Comparison of ENCODE assay signal across 9 cellular contexts in the genomic region with DNA sequence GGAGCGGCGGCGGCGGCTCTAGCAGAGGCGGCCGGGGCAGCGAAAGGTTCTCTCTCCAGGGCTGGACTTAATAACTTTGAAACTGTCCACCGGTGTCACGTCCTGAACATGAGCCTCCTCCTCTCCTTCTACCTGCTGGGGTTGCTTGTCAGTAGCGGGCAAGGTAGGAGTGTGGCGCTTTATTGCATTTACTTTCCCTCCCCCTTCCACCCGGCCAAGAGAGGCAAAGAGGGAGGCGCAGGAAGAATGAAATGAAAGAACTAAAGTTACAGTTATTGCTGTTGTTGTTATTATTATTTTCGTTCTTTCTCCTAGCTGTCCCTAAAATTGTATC. TPM values are rescaled to one million over a fixed set of nuclear protein-coding genes. Genes with fewer than 3 reads are reported as not detected.
A peak's percentile ranks its signal among the peaks of the same experiment; 100 is the strongest.
DNase-seq lines count a peak whose midpoint lies in the region; ATAC-seq and TF ChIP-seq lines count a peak whose summit lies in the region.
"Had no signal": no experiment of that assay in that cellular context is flagged by ENCODE, and none has a peak within 500 bp of the region (broad histone marks: within the 10 kb centered on the region; RNA-seq: fewer than 3 reads in every experiment).

No MANE protein-coding gene starts in this region.

- H3K27ac ChIP-seq in BLaER1 (no peak overlapping the region), colonic mucosa (no peak overlapping the region)
- H3K27ac ChIP-seq: epithelial cell of prostate had no signal

- peaks cover 6 to 17% (median 14%) of the 10 kb centered on the region in 3 donors for H3K4me1 Mint-ChIP-seq in naive B cell

- in situ Hi-C loops in ACHN (cut with HindIII; ENCODE audit: low pct_ligation_motif_present, low pct_unique_long_range_greater_than_20kb, low sequenced_read_pairs): no loop called here

- H3K27ac Mint-ChIP-seq in naive B cell: peak overlapping the region in 3 of 6 donors; percentile 18 to 47 (median 47)

- H3K36me3 ChIP-seq in BLaER1 (no peaks in the 10 kb centered on the region), colonic mucosa (no peaks in the 10 kb centered on the region)

- peak; percentile 15 for ATAC-seq in HG02884 (IDR thresholded peaks at IDR 0.05; ENCODE audit: unreplicated experiment)
- no peak for ATAC-seq in naive B cell (ENCODE audit: low read depth in 2 of 2)
- ATAC-seq in HG03442 (IDR thresholded peaks at IDR 0.05; ENCODE audit: unreplicated experiment): no peak

- no peak for TF ChIP-seq CTCF in colonic mucosa (IDR thresholded peaks at IDR 0.05)

- H3K4me2 ChIP-seq in BLaER1: peak overlapping the region; percentile 68

- H3K9me3 ChIP-seq in BLaER1 (peaks cover 11% of the 10 kb centered on the region), colonic mucosa (no peaks in the 10 kb centered on the region)

- no peaks in the 10 kb centered on the region for H3K9me3 Mint-ChIP-seq in naive B cell

- H3K4me1 ChIP-seq in BLaER1 (no peaks in the 10 kb centered on the region), colonic mucosa (no peaks in the 10 kb centered on the region)

- H3K27me3 ChIP-seq in BLaER1 (no peaks in the 10 kb centered on the region), colonic mucosa (peaks cover 8% of the 10 kb centered on the region)

- peaks cover 12 to 36% (median 22%) of the 10 kb centered on the region in 3 donors for H3K27me3 Mint-ChIP-seq in naive B cell

- no peaks in the 10 kb centered on the region for H4K20me1 ChIP-seq in BLaER1

- H3K4me3 Mint-ChIP-seq in naive B cell: peak overlapping the region; percentile 70 to 92 (median 87)

- no peaks in the 10 kb centered on the region for H3K36me3 Mint-ChIP-seq in naive B cell

- DNase-seq in colonic mucosa: no peak
- no peak for DNase-seq in naive B cell
- DNase-seq in hepatic stellate cell (ENCODE audit: low spot score): no peak
- DNase-seq in head of caudate nucleus: no peak
- no peak for DNase-seq in ACHN

- intact Hi-C loops in colonic mucosa (cut with DNase I) (no loop called here), head of caudate nucleus (cut with DNase I) (loop anchor here (2.0 kb wide), 1 partner anchor 104 kb away; no protein-coding TSS in a partner anchor)

- H3K4me3 ChIP-seq in BLaER1 (peak overlapping the region; percentile 67), colonic mucosa (peak overlapping the region; percentile 38)

- H3K9ac ChIP-seq in BLaER1: no peak overlapping the region
- no peak overlapping the region for H3K9ac ChIP-seq in colonic mucosa (ENCODE audit: low read depth in 2 of 2, low read length in 2 of 2)

RNA-seq across cellular contexts. Expression of a gene that starts 0.2 kb away (rescaled TPM):
- total RNA-seq in colonic mucosa: 1 to 10 TPM in 1 of 2 donors, under 1 TPM in 1; 0.52 to 2.8 TPM
- polyA plus RNA-seq in naive B cell (ENCODE audit: low read depth in 6 of 6): 1 to 10 TPM in 2 of 6 donors, under 1 TPM in 1, not detected in 3; 0.44 to 2.5 (median 2.4) TPM
